ENCODE assay signal across 1 cellular context in the genomic region with DNA sequence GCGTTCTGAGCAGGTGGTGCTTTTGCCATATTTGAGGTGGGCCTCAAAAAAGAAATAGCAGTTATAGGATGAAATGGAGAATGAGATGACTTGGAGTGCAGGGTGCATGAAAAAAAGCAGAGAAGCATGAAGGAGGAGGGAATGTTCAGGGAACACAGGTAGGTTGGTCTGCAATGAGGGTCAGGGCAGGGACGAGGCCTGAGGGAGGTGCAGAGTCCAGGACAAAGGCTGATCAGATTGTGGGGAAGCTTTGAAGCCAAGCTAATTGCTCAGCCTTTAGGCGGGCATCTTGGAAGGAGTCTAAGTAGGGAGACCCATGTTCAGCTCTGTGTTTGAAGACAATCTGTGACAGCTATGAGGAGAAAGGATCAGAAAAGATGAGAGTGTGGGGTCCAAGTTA.
TF ChIP-seq lines count a peak whose summit lies in the region.

No MANE protein-coding gene starts in this region.

TF ChIP-seq in H1, 55 proteins besides CTCF, POLR2A, EP300 and RAD21:
- TF ChIP-seq NRF1 (IDR thresholded peaks at IDR 0.05; ENCODE audit: low read depth, low read length): no peak
- no peak for TF ChIP-seq ZNF274 (IDR thresholded peaks at IDR 0.05; ENCODE audit: borderline replicate concordance, extremely low read depth, low read length)
- no peak for TF ChIP-seq CBX8 (IDR thresholded peaks at IDR 0.05; ENCODE audit: borderline replicate concordance, low read depth, low read length)
- no peak for TF ChIP-seq GABPA (IDR thresholded peaks at IDR 0.05; ENCODE audit: borderline replicate concordance, insufficient read depth, low read length)
- TF ChIP-seq FOSL1 (IDR thresholded peaks at IDR 0.05; ENCODE audit: insufficient read depth, low read depth, low read length): no peak
- no peak for TF ChIP-seq EGR1 (IDR thresholded peaks at IDR 0.05; ENCODE audit: borderline replicate concordance, low read depth, low read length)
- TF ChIP-seq TAF7 (optimal IDR thresholded peaks at IDR 0.05; ENCODE audit: borderline replicate concordance, low read depth, low read length): no peak
- TF ChIP-seq, protein P1, sequence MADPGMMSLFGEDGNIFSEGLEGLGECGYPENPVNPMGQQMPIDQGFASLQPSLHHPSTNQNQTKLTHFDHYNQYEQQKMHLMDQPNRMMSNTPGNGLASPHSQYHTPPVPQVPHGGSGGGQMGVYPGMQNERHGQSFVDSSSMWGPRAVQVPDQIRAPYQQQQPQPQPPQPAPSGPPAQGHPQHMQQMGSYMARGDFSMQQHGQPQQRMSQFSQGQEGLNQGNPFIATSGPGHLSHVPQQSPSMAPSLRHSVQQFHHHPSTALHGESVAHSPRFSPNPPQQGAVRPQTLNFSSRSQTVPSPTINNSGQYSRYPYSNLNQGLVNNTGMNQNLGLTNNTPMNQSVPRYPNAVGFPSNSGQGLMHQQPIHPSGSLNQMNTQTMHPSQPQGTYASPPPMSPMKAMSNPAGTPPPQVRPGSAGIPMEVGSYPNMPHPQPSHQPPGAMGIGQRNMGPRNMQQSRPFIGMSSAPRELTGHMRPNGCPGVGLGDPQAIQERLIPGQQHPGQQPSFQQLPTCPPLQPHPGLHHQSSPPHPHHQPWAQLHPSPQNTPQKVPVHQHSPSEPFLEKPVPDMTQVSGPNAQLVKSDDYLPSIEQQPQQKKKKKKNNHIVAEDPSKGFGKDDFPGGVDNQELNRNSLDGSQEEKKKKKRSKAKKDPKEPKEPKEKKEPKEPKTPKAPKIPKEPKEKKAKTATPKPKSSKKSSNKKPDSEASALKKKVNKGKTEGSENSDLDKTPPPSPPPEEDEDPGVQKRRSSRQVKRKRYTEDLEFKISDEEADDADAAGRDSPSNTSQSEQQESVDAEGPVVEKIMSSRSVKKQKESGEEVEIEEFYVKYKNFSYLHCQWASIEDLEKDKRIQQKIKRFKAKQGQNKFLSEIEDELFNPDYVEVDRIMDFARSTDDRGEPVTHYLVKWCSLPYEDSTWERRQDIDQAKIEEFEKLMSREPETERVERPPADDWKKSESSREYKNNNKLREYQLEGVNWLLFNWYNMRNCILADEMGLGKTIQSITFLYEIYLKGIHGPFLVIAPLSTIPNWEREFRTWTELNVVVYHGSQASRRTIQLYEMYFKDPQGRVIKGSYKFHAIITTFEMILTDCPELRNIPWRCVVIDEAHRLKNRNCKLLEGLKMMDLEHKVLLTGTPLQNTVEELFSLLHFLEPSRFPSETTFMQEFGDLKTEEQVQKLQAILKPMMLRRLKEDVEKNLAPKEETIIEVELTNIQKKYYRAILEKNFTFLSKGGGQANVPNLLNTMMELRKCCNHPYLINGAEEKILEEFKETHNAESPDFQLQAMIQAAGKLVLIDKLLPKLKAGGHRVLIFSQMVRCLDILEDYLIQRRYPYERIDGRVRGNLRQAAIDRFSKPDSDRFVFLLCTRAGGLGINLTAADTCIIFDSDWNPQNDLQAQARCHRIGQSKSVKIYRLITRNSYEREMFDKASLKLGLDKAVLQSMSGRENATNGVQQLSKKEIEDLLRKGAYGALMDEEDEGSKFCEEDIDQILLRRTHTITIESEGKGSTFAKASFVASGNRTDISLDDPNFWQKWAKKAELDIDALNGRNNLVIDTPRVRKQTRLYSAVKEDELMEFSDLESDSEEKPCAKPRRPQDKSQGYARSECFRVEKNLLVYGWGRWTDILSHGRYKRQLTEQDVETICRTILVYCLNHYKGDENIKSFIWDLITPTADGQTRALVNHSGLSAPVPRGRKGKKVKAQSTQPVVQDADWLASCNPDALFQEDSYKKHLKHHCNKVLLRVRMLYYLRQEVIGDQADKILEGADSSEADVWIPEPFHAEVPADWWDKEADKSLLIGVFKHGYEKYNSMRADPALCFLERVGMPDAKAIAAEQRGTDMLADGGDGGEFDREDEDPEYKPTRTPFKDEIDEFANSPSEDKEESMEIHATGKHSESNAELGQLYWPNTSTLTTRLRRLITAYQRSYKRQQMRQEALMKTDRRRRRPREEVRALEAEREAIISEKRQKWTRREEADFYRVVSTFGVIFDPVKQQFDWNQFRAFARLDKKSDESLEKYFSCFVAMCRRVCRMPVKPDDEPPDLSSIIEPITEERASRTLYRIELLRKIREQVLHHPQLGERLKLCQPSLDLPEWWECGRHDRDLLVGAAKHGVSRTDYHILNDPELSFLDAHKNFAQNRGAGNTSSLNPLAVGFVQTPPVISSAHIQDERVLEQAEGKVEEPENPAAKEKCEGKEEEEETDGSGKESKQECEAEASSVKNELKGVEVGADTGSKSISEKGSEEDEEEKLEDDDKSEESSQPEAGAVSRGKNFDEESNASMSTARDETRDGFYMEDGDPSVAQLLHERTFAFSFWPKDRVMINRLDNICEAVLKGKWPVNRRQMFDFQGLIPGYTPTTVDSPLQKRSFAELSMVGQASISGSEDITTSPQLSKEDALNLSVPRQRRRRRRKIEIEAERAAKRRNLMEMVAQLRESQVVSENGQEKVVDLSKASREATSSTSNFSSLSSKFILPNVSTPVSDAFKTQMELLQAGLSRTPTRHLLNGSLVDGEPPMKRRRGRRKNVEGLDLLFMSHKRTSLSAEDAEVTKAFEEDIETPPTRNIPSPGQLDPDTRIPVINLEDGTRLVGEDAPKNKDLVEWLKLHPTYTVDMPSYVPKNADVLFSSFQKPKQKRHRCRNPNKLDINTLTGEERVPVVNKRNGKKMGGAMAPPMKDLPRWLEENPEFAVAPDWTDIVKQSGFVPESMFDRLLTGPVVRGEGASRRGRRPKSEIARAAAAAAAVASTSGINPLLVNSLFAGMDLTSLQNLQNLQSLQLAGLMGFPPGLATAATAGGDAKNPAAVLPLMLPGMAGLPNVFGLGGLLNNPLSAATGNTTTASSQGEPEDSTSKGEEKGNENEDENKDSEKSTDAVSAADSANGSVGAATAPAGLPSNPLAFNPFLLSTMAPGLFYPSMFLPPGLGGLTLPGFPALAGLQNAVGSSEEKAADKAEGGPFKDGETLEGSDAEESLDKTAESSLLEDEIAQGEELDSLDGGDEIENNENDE (IDR thresholded peaks at IDR 0.05; ENCODE audit: insufficient replicate concordance, low read length): no peak
- TF ChIP-seq KDM4A (IDR thresholded peaks at IDR 0.05; ENCODE audit: low read depth, low read length, severe bottlenecking): no peak
- no peak for TF ChIP-seq JUND (IDR thresholded peaks at IDR 0.05; ENCODE audit: low read length)
- no peak for TF ChIP-seq ASH2L (IDR thresholded peaks at IDR 0.05; ENCODE audit: low read length)
- no peak for TF ChIP-seq CEBPB (IDR thresholded peaks at IDR 0.05; ENCODE audit: low read depth, low read length)
- TF ChIP-seq POU5F1 (IDR thresholded peaks at IDR 0.05; ENCODE audit: low read depth, low read length): no peak
